Comparison of ENCODE assay signal across 10 cellular contexts in the genomic region with DNA sequence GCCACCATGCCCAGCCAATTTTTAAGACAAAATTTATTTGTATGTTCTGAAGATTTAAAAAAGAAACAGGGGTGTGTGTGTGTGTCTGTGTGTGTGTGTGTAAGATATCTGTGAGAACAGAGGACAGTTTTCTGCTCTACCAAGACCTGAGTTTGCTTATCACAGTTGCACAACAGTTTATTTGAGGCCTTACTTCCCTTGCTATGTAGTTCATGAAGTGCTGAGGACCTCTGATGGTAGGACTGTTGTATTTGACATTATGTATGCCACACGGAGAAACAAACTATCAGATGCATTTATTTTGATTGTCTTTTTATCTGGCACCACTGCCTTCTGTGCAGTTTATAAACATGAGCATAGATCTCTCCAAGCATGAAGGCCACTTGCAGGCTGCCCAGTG.
DNase-seq lines count a peak whose midpoint lies in the region; ATAC-seq and TF ChIP-seq lines count a peak whose summit lies in the region.
"Had no signal": no experiment of that assay in that cellular context is flagged by ENCODE, and none has a peak within 500 bp of the region (broad histone marks: within the 10 kb centered on the region; RNA-seq: fewer than 3 reads in every experiment).

No MANE protein-coding gene starts in this region.

- WGBS in body of pancreas, 2 donors, result 4 to 8% methylated on average over 1 of the region's 1 CpG

- TF ChIP-seq CTCF in A673 (conservative IDR thresholded peaks at IDR 0.05; ENCODE audit: low read depth, low read length) (peak; percentile 41), body of pancreas (IDR thresholded peaks at IDR 0.05) (peak in 6 of 7 experiments; percentile 14 to 82 (median 65))

- no peak for TF ChIP-seq POLR2A in body of pancreas (IDR thresholded peaks at IDR 0.05)

- DNase-seq in A673 (ENCODE audit: low spot score), result peak; percentile 39
- peak; percentile 7 for DNase-seq in HCEC 1CT
- peak in 1 of 4 donors; percentile 38 for DNase-seq in body of pancreas
- no peak for DNase-seq in left lobe of liver (ENCODE audit: low spot score)
- no peak for DNase-seq in KG1 (lab: John Stamatoyannopoulos, UW)
- no peak for DNase-seq in NCI-H2029 (lab: John Stamatoyannopoulos, UW)
- DNase-seq in SW 1271 (lab: John Stamatoyannopoulos, UW), result no peak
- DNase-seq: DND-41, NCI-H446 treated with DMSO at 0.1 percent for 48 hours had no signal

- CTCF ChIA-PET in A673 (lab: Charles Lee), result no interaction called here

- intact Hi-C loops in A673 (cut with micrococcal nuclease; ENCODE audit: unreplicated experiment) (no loop called here), body of pancreas (cut with DNase I) (no loop called here)

- no peak overlapping the region for H3K4me3 ChIP-seq in A673 (ENCODE audit: low read depth, low read length, poor library complexity, severe bottlenecking)
- no peak overlapping the region for H3K4me3 ChIP-seq in body of pancreas

- H3K27ac ChIP-seq in A673 (ENCODE audit: low read depth, low read length, poor library complexity, severe bottlenecking) (no peak overlapping the region), body of pancreas (no peak overlapping the region)

- H3K4me1 ChIP-seq in A673 (ENCODE audit: insufficient read depth, low read length, poor library complexity, severe bottlenecking) (no peaks in the 10 kb centered on the region), body of pancreas (no peaks in the 10 kb centered on the region)

- H3K27me3 ChIP-seq in A673 (replicated peaks; ENCODE audit: insufficient read depth, low read depth, low read length, poor library complexity) (no peaks in the 10 kb centered on the region), body of pancreas (no peaks in the 10 kb centered on the region)

- POLR2A ChIA-PET in A673 (lab: Charles Lee; ENCODE audit: low non-redundant PET), result no interaction called here

- H3K36me3 ChIP-seq in A673 (ENCODE audit: insufficient read depth, low read length, poor library complexity, severe bottlenecking), result no peaks in the 10 kb centered on the region
- no peaks in the 10 kb centered on the region for H3K36me3 ChIP-seq in body of pancreas (replicated peaks in 1 of 2; ENCODE audit: insufficient read depth in 1 of 2, low read depth in 2 of 2)

- ATAC-seq in body of pancreas (peak; percentile 74), left lobe of liver (peak; percentile 73), GM18870 (IDR thresholded peaks at IDR 0.05; ENCODE audit: unreplicated experiment) (no peak)

- H3K9me3 ChIP-seq in A673 (ENCODE audit: low read depth, low read length, poor library complexity, severe bottlenecking) (no peaks in the 10 kb centered on the region), body of pancreas (no peaks in the 10 kb centered on the region)

- no TSS peak for BruUV-seq in A673 (replicated peaks; lab: Mats Ljungman, UMichigan)

Comparison
In these comparisons a context has a peak if more than half of its experiments do, and no peak if none do; other contexts are left out.
1. DNase-seq: peak in A673 (single experiment) and HCEC 1CT (single experiment); none in left lobe of liver (single experiment), KG1 (single experiment), NCI-H2029 (single experiment) and SW 1271 (0 of 2).